27 cellular contexts compared by ENCODE assay signal in genomic region chr3:14057701-14058100, GRCh38.
A peak's percentile ranks its signal among the peaks of the same experiment; 100 is the strongest.
DNase-seq lines count a peak whose midpoint lies in the region; ATAC-seq, FAIRE-seq and TF ChIP-seq lines count a peak whose summit lies in the region.
"Had no signal": no experiment of that assay in that cellular context is flagged by ENCODE, and none has a peak within 500 bp of the region (broad histone marks: within the 10 kb centered on the region; RNA-seq: fewer than 3 reads in every experiment).

No MANE protein-coding gene starts in this region.

- peak overlapping the region; percentile 41 for H2AFZ ChIP-seq in K562 (ENCODE audit: low read depth, low read length)

- no peaks in the 10 kb centered on the region for H3K36me3 ChIP-seq in K562 (ENCODE audit: control insufficient read depth, insufficient read depth, low read length)
- H3K36me3 ChIP-seq: BLaER1, SJSA1 had no signal

- no peaks in the 10 kb centered on the region for H3K79me2 ChIP-seq in K562 (ENCODE audit: control insufficient read depth, insufficient read depth, low read length)

- H3K27ac Mint-ChIP-seq in Calu3 (ENCODE audit: unreplicated experiment), result peak overlapping the region; percentile 58
- H3K27ac Mint-ChIP-seq in effector memory CD8-positive, alpha-beta T cell, result no peak overlapping the region
- H3K27ac Mint-ChIP-seq: CD4-positive, alpha-beta T cell had no signal

- no peaks in the 10 kb centered on the region for H3K36me3 Mint-ChIP-seq in Calu3 (ENCODE audit: insufficient read depth, unreplicated experiment)
- H3K36me3 Mint-ChIP-seq in effector memory CD8-positive, alpha-beta T cell (ENCODE audit: insufficient read depth), result no peaks in the 10 kb centered on the region

- POLR2A ChIA-PET in K562 (lab: Yijun Ruan, JAX), result interaction anchor here (0.5 to 4.1 kb wide), 3 partner anchors 10 to 590 kb away, joined by 3 to 15 read pairs (median 3); no protein-coding TSS in a partner anchor

- H3K27ac ChIP-seq in K562 (ENCODE audit: extremely low read depth, low read depth, low read length), result no peak overlapping the region
- H3K27ac ChIP-seq: BLaER1, SJSA1 had no signal

- BruUV-seq in Calu3 (replicated peaks; lab: Mats Ljungman, UMichigan) (no TSS peak), K562 (replicated peaks; lab: Mats Ljungman, UMichigan) (no TSS peak)

- no peaks in the 10 kb centered on the region for H4K20me1 ChIP-seq in K562 (replicated peaks; ENCODE audit: control insufficient read depth, insufficient read depth, low read length)
- H4K20me1 ChIP-seq: BLaER1 had no signal

- no peak for TF ChIP-seq POLR2A in K562 (conservative IDR thresholded peaks at IDR 0.05)

- no peaks in the 10 kb centered on the region for H3K9me3 Mint-ChIP-seq in Calu3 (ENCODE audit: low read depth, unreplicated experiment)
- peaks cover 9 to 11% of the 10 kb centered on the region in 2 donors for H3K9me3 Mint-ChIP-seq in effector memory CD8-positive, alpha-beta T cell

- FAIRE-seq in K562 (lab: Jason Lieb, UNC), result no peak
- FAIRE-seq: G401.6, GM18507 had no signal

- WGBS in K562 (ENCODE audit: insufficient coverage, low coverage, missing lambda C conversion rate), result 6% methylated on average over 4 of the region's 4 CpGs

- no peaks in the 10 kb centered on the region for H3K27me3 Mint-ChIP-seq in Calu3 (ENCODE audit: unreplicated experiment)
- H3K27me3 Mint-ChIP-seq in effector memory CD8-positive, alpha-beta T cell, result peaks cover 13 to 16% of the 10 kb centered on the region in 2 donors

- no peak overlapping the region for H3K4me2 ChIP-seq in K562 (ENCODE audit: insufficient read depth, low read length)
- H3K4me2 ChIP-seq: BLaER1 had no signal

- intact Hi-C loops in Calu3 (cut with micrococcal nuclease; ENCODE audit: unreplicated experiment), result no loop called here
- intact Hi-C loops in K562 (cut with micrococcal nuclease), result no loop called here
- intact Hi-C loops in left colon (cut with DNase I, micrococcal nuclease), result no loop called here

- DNase-seq in Calu3 (peak; percentile 5), HT-29 (ENCODE audit: low spot score) (peak; percentile 78), K562 (ENCODE audit: extremely low read depth in 1 of 4, low spot score in 3 of 4) (peak in 1 of 4 experiments; percentile 48), left colon (peak; percentile 22 to 58), NCI-H146 (lab: John Stamatoyannopoulos, UW) (no peak), NCI-H2029 (lab: John Stamatoyannopoulos, UW) (no peak)
- no peak for DNase-seq in effector memory CD8-positive, alpha-beta T cell
- DNase-seq: CD4-positive, alpha-beta T cell; COR-L47; DMS 273 treated with DMSO at 0.1 percent for 48 hours; DND-41; GOT3; Kasumi-1; NCI-H1092; NCI-H1436; NCI-H1930; NCI-H226; NCI-H510A treated with DMSO at 0.1 percent for 48 hours; NCI-H774; NK-92 treated with Interleukin-12 subunit alpha and Interleukin-12 subunit beta, amount 100 ng/mL, for 24 hours had no signal

- TF ChIP-seq CTCF in Calu3 (IDR thresholded peaks at IDR 0.05; ENCODE audit: unreplicated experiment), result no peak
- no peak for TF ChIP-seq CTCF in K562 (IDR thresholded peaks at IDR 0.05 in 2 of 3, conservative IDR thresholded peaks at IDR 0.05 in 1 of 3; ENCODE audit: insufficient read depth in 2 of 3, low read depth in 1 of 3, low read length in 3 of 3)

- no peak for TF ChIP-seq EP300 in K562 (IDR thresholded peaks at IDR 0.05; ENCODE audit: low read length)

- ATAC-seq in K562, result peak; percentile 69
- ATAC-seq in left colon, result peak; percentile 26
- no peak for ATAC-seq in HG02571 (IDR thresholded peaks at IDR 0.05; ENCODE audit: unreplicated experiment)
- ATAC-seq in effector memory CD8-positive, alpha-beta T cell (replicated peaks), result no peak
- ATAC-seq: HCT116, Panc1 had no signal

- H3K9me1 ChIP-seq in K562 (ENCODE audit: control insufficient read depth, insufficient read depth, low read length), result no peaks in the 10 kb centered on the region

- in situ Hi-C loops in K562 (cut with MboI), result no loop called here

- CTCF ChIA-PET in Calu3 (lab: Charles Lee), result interaction anchor here (0.8 kb wide), 1 partner anchor 19 kb away, joined by 8 read pairs; no protein-coding TSS in a partner anchor
- CTCF ChIA-PET in K562 (lab: Yijun Ruan, JAX; ENCODE audit: low intra/inter-chr PET ratio), result no interaction called here

- no peak for TF ChIP-seq RAD21 in K562 (CRISPR knock-in tag; conservative IDR thresholded peaks at IDR 0.05 in 1 of 2, IDR thresholded peaks at IDR 0.05 in 1 of 2)

- H3K4me3 Mint-ChIP-seq in Calu3 (ENCODE audit: low read depth, unreplicated experiment), result no peak overlapping the region
- H3K4me3 Mint-ChIP-seq in effector memory CD8-positive, alpha-beta T cell, result no peak overlapping the region
- H3K4me3 Mint-ChIP-seq: CD4-positive, alpha-beta T cell had no signal

- H3K27me3 ChIP-seq in K562 (ENCODE audit: control insufficient read depth in 2 of 2, insufficient read depth in 2 of 2, low read length in 2 of 2), result no peaks in the 10 kb centered on the region
- H3K27me3 ChIP-seq: BLaER1, SJSA1 had no signal

- H3K9me3 ChIP-seq in K562 (replicated peaks; ENCODE audit: control insufficient read depth, insufficient read depth, low read depth, low read length), result no peaks in the 10 kb centered on the region
- H3K9me3 ChIP-seq: SJSA1 had no signal

- H3K4me1 ChIP-seq in K562 (replicated peaks in 1 of 2; ENCODE audit: control insufficient read depth in 2 of 2, insufficient read depth in 2 of 2, low read length in 2 of 2), result no peaks in the 10 kb centered on the region; a peak in 2 of 5 replicates
- H3K4me1 ChIP-seq: BLaER1, SJSA1 had no signal

- H3K4me1 Mint-ChIP-seq in Calu3 (ENCODE audit: low read depth, unreplicated experiment), result no peaks in the 10 kb centered on the region
- H3K4me1 Mint-ChIP-seq in effector memory CD8-positive, alpha-beta T cell (ENCODE audit: low read depth in 2 of 2), result no peaks in the 10 kb centered on the region

- H3K9ac ChIP-seq in K562 (ENCODE audit: insufficient read depth in 1 of 2, low read depth in 2 of 2, low read length in 2 of 2), result no peak overlapping the region
- H3K9ac ChIP-seq: BLaER1 had no signal

- H3K4me3 ChIP-seq in K562, result no peak overlapping the region
- H3K4me3 ChIP-seq: BLaER1, SJSA1 had no signal

TF ChIP-seq in K562, 482 proteins besides CTCF, POLR2A, EP300 and RAD21 (continues in another document):
- TF ChIP-seq ZFP36 (IDR thresholded peaks at IDR 0.05; ENCODE audit: low read depth, low read length, partially characterized antibody) (peak; percentile 95), BHLHE40 (IDR thresholded peaks at IDR 0.05; ENCODE audit: low read length) (0 out of 2 replicates have a peak, but pooled peaks have one; percentile 22), ZNF316 (IDR thresholded peaks at IDR 0.05) (peak; percentile 74), MAFK (IDR thresholded peaks at IDR 0.05; ENCODE audit: low read length) (peak; percentile 46; the same call in 1 of the 2 replicates), RFX1 (IDR thresholded peaks at IDR 0.05) (peak; percentile 7; the same call in 1 of the 2 replicates), THRAP3 (IDR thresholded peaks at IDR 0.05; ENCODE audit: borderline replicate concordance) (no peak), RCOR1 (IDR thresholded peaks at IDR 0.05; ENCODE audit: borderline replicate concordance in 1 of 2, low read depth in 2 of 2, low read length in 2 of 2) (no peak), NFIC (IDR thresholded peaks at IDR 0.05) (peak; percentile 65), RBM17 (IDR thresholded peaks at IDR 0.05; ENCODE audit: borderline replicate concordance, low read depth, low read length) (no peak), NFE2 (IDR thresholded peaks at IDR 0.05; ENCODE audit: low read depth) (peak; percentile 81), ZNF778 (CRISPR knock-in tag; IDR thresholded peaks at IDR 0.05) (no peak), ARID1B (IDR thresholded peaks at IDR 0.05) (peak; percentile 16; the same call in 1 of the 2 replicates), KLF6 (CRISPR knock-in tag; IDR thresholded peaks at IDR 0.05; ENCODE audit: borderline replicate concordance) (no peak), MAFG (tag; conservative IDR thresholded peaks at IDR 0.05) (0 out of 2 replicates have a peak, but pooled peaks have one; percentile 26), BRD4 (IDR thresholded peaks at IDR 0.05) (no peak)
- TF ChIP-seq, protein P1, sequence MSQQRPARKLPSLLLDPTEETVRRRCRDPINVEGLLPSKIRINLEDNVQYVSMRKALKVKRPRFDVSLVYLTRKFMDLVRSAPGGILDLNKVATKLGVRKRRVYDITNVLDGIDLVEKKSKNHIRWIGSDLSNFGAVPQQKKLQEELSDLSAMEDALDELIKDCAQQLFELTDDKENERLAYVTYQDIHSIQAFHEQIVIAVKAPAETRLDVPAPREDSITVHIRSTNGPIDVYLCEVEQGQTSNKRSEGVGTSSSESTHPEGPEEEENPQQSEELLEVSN (IDR thresholded peaks at IDR 0.05; ENCODE audit: borderline replicate concordance in 1 of 2, extremely low read depth in 1 of 2, insufficient read depth in 1 of 2, insufficient read length in 1 of 2, low read depth in 1 of 2, low read length in 1 of 2, poor library complexity in 1 of 2, severe bottlenecking in 1 of 2), result peak in 1 of 2 experiments; percentile 34
- TF ChIP-seq, protein P2, sequence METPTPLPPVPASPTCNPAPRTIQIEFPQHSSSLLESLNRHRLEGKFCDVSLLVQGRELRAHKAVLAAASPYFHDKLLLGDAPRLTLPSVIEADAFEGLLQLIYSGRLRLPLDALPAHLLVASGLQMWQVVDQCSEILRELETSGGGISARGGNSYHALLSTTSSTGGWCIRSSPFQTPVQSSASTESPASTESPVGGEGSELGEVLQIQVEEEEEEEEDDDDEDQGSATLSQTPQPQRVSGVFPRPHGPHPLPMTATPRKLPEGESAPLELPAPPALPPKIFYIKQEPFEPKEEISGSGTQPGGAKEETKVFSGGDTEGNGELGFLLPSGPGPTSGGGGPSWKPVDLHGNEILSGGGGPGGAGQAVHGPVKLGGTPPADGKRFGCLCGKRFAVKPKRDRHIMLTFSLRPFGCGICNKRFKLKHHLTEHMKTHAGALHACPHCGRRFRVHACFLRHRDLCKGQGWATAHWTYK (CRISPR knock-in tag; IDR thresholded peaks at IDR 0.05), result no peak
- TF ChIP-seq, protein P3, sequence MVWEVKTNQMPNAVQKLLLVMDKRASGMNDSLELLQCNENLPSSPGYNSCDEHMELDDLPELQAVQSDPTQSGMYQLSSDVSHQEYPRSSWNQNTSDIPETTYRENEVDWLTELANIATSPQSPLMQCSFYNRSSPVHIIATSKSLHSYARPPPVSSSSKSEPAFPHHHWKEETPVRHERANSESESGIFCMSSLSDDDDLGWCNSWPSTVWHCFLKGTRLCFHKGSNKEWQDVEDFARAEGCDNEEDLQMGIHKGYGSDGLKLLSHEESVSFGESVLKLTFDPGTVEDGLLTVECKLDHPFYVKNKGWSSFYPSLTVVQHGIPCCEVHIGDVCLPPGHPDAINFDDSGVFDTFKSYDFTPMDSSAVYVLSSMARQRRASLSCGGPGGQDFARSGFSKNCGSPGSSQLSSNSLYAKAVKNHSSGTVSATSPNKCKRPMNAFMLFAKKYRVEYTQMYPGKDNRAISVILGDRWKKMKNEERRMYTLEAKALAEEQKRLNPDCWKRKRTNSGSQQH (CRISPR knock-in tag; IDR thresholded peaks at IDR 0.05), result no peak
- TF ChIP-seq, protein P4, sequence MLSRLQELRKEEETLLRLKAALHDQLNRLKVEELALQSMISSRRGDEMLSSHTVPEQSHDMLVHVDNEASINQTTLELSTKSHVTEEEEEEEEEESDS (CRISPR knock-in tag; IDR thresholded peaks at IDR 0.05), result no peak

Comparison
In these comparisons a context has a peak if more than half of its experiments do, and no peak if none do; other contexts are left out.
1. DNase-seq: peak in Calu3 (single experiment), HT-29 (single experiment) and left colon (2 of 2); none in effector memory CD8-positive, alpha-beta T cell (0 of 3), NCI-H146 (single experiment) and NCI-H2029 (single experiment).
2. ATAC-seq: peak in K562 (single experiment) and left colon (single experiment); none in HG02571 (single experiment) and effector memory CD8-positive, alpha-beta T cell (single experiment).